9 cellular contexts compared by ENCODE assay signal in genomic region chr17:60863892-60864673, GRCh38.
DNase-seq lines count a peak whose midpoint lies in the region; ATAC-seq, FAIRE-seq and TF ChIP-seq lines count a peak whose summit lies in the region.
"Had no signal": no experiment of that assay in that cellular context is flagged by ENCODE, and none has a peak within 500 bp of the region (broad histone marks: within the 10 kb centered on the region; RNA-seq: fewer than 3 reads in every experiment).

No MANE protein-coding gene starts in this region.

- peak overlapping the region; percentile 70 for H3K4me2 ChIP-seq in Loucy (ENCODE audit: low read depth, low read length, poor library complexity, severe bottlenecking)
- H3K4me2 ChIP-seq in osteoblast (ENCODE audit: insufficient read depth, low read length), result peak overlapping the region; percentile 68

- intact Hi-C loops in activated CD8-positive, alpha-beta T cell treated with anti-CD3 and anti-CD28 coated beads for 36 hours (cut with micrococcal nuclease), result no loop called here
- intact Hi-C loops in sciatic nerve (cut with DNase I), result no loop called here

- H3K27ac ChIP-seq in osteoblast (ENCODE audit: low read depth, low read length), result peak overlapping the region; percentile 10

- H2AFZ ChIP-seq in Loucy (ENCODE audit: low read length) (peak overlapping the region; percentile 20), osteoblast (ENCODE audit: low read length) (peak overlapping the region; percentile 35)

- no peak for DNase-seq in GM12892 (ENCODE audit: insufficient read length)
- peak; percentile 14 for DNase-seq in activated CD8-positive, alpha-beta T cell treated with anti-CD3 and anti-CD28 coated beads for 36 hours
- DNase-seq in osteoblast (ENCODE audit: insufficient read length, low spot score, missing footprints), result peak; percentile 3
- no peak for DNase-seq in sciatic nerve (ENCODE audit: low spot score)
- DNase-seq in activated effector memory CD4-positive, alpha-beta T cell treated with Interleukin-2 at 50 U/mL for 16 hours, result no peak
- DNase-seq: head of caudate nucleus, NCI-H345 had no signal

- no peaks in the 10 kb centered on the region for H3K79me2 ChIP-seq in Loucy (ENCODE audit: insufficient read depth, low read length)
- H3K79me2 ChIP-seq in osteoblast (ENCODE audit: insufficient read depth, low read length), result no peaks in the 10 kb centered on the region

- POLR2A ChIA-PET in activated CD8-positive, alpha-beta T cell treated with anti-CD3 and anti-CD28 coated beads for 36 hours (lab: Charles Lee), result no interaction called here

- peaks cover 23% of the 10 kb centered on the region for H3K4me1 Mint-ChIP-seq in activated CD8-positive, alpha-beta T cell treated with anti-CD3 and anti-CD28 coated beads for 36 hours (ENCODE audit: low read depth)

- H3F3A ChIP-seq in Loucy (ENCODE audit: low read depth), result no peaks in the 10 kb centered on the region

- H3K27me3 Mint-ChIP-seq in activated CD8-positive, alpha-beta T cell treated with anti-CD3 and anti-CD28 coated beads for 36 hours, result no peaks in the 10 kb centered on the region

- ATAC-seq in activated CD8-positive, alpha-beta T cell treated with anti-CD3 and anti-CD28 coated beads for 36 hours, result peak; percentile 61
- ATAC-seq in sciatic nerve, result no peak
- no peak for ATAC-seq in HG03342 (IDR thresholded peaks at IDR 0.05; ENCODE audit: unreplicated experiment)

- H3K36me3 ChIP-seq in Loucy (ENCODE audit: insufficient read depth, low read length), result no peaks in the 10 kb centered on the region
- no peaks in the 10 kb centered on the region for H3K36me3 ChIP-seq in osteoblast (ENCODE audit: insufficient read depth, low read length)

- H3K9me3 ChIP-seq in Loucy (ENCODE audit: insufficient read depth, low read depth, low read length) (no peaks in the 10 kb centered on the region), osteoblast (ENCODE audit: low read depth, low read length) (no peaks in the 10 kb centered on the region)

- H3K27me3 ChIP-seq in Loucy (ENCODE audit: insufficient read depth, low read length, poor library complexity, severe bottlenecking) (no peaks in the 10 kb centered on the region), osteoblast (ENCODE audit: insufficient read depth, low read length) (no peaks in the 10 kb centered on the region)

- H3K4me1 ChIP-seq in Loucy (ENCODE audit: insufficient read depth, low read length, poor library complexity, severe bottlenecking) (peaks cover 27% of the 10 kb centered on the region), osteoblast (ENCODE audit: insufficient read depth, low read length) (peaks cover 8% of the 10 kb centered on the region)

- peak overlapping the region; percentile 17 for H3K9ac ChIP-seq in Loucy (ENCODE audit: low read depth, low read length, poor library complexity, severe bottlenecking)

- H3K27ac Mint-ChIP-seq in activated CD8-positive, alpha-beta T cell treated with anti-CD3 and anti-CD28 coated beads for 36 hours, result peak overlapping the region; percentile 62

- peak overlapping the region; percentile 52 for H3K4me3 ChIP-seq in Loucy (ENCODE audit: low read length, poor library complexity, severe bottlenecking)
- peak overlapping the region; percentile 10 for H3K4me3 ChIP-seq in osteoblast (ENCODE audit: insufficient read depth, low read length)

- no peaks in the 10 kb centered on the region for H3K9me2 ChIP-seq in Loucy (replicated peaks; ENCODE audit: low read depth, low read length)

- TF ChIP-seq CTCF in Loucy (conservative IDR thresholded peaks at IDR 0.05; ENCODE audit: low read length), result no peak
- no peak for TF ChIP-seq CTCF in activated CD8-positive, alpha-beta T cell treated with anti-CD3 and anti-CD28 coated beads for 36 hours (IDR thresholded peaks at IDR 0.05)
- no peak for TF ChIP-seq CTCF in osteoblast (IDR thresholded peaks at IDR 0.05; ENCODE audit: extremely low read depth, low read depth, low read length)

- no peaks in the 10 kb centered on the region for H4K20me1 ChIP-seq in Loucy (ENCODE audit: insufficient read depth, low read length, poor library complexity, severe bottlenecking)
- H4K20me1 ChIP-seq in osteoblast (ENCODE audit: insufficient read depth, low read length), result no peaks in the 10 kb centered on the region

- peak; percentile 48 for FAIRE-seq in GM12892 (lab: Jason Lieb, UNC)

- CTCF ChIA-PET in activated CD8-positive, alpha-beta T cell treated with anti-CD3 and anti-CD28 coated beads for 36 hours (lab: Charles Lee), result interaction anchor here (1.4 kb wide), 1 partner anchor 143 kb away, joined by 4 read pairs; no protein-coding TSS in a partner anchor

- no peak for TF ChIP-seq POLR2A in GM12892 (IDR thresholded peaks at IDR 0.05; ENCODE audit: low read depth, low read length)

- peak overlapping the region; percentile 3 for H3K4me3 Mint-ChIP-seq in activated CD8-positive, alpha-beta T cell treated with anti-CD3 and anti-CD28 coated beads for 36 hours

- no peaks in the 10 kb centered on the region for H3K9me3 Mint-ChIP-seq in activated CD8-positive, alpha-beta T cell treated with anti-CD3 and anti-CD28 coated beads for 36 hours

- no peaks in the 10 kb centered on the region for H3K36me3 Mint-ChIP-seq in activated CD8-positive, alpha-beta T cell treated with anti-CD3 and anti-CD28 coated beads for 36 hours (ENCODE audit: low read depth)

Comparison
In these comparisons a context has a peak if more than half of its experiments do, and no peak if none do; other contexts are left out.
1. DNase-seq: peak in activated CD8-positive, alpha-beta T cell treated with anti-CD3 and anti-CD28 coated beads for 36 hours (single experiment) and osteoblast (single experiment); none in GM12892 (single experiment), sciatic nerve (single experiment) and activated effector memory CD4-positive, alpha-beta T cell treated with Interleukin-2 at 50 U/mL for 16 hours (single experiment).